23 cellular contexts compared by ENCODE assay signal in the genomic region with DNA sequence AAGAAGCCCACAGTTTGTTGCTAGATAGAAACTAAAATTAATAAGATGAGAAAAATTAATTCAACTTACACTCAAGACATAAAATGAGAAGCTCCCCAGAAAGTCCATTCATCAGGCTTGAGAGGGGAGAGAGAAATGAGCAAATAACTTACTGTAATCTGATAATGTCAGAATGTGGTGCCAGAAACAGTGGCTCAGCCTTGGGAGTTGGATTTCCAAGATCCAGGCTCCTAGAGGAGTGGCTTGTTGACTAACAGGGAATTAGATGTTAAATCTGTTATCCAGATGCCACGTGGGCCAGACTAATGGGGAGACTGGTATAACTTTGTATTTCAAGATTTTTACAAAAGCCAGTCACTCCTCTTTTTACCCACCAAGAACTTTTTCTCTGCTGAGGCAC.
"Had no signal": no experiment of that assay in that cellular context is flagged by ENCODE, and none has a peak within 500 bp of the region (broad histone marks: within the 10 kb centered on the region; RNA-seq: fewer than 3 reads in every experiment).

No MANE protein-coding gene starts in this region.

- H3K4me3 ChIP-seq: ascending aorta, body of pancreas had no signal

- H3K36me3 ChIP-seq: ascending aorta had no signal

- DNase-seq: activated B cell treated with CpG ODN at 0.5 μM for 24 hours; activated CD4-positive, alpha-beta T cell treated with anti-CD3 and anti-CD28 coated beads for 1 hour; activated CD4-positive, alpha-beta T cell treated with anti-CD3 and anti-CD28 coated beads, Interleukin-2, amount 50 U/mL, for 48 hours; activated CD8-positive, alpha-beta memory T cell treated with anti-CD3 and anti-CD28 coated beads, Interleukin-2, amount 10 ng/mL, durations not matched to agents 7 days and 5 days; activated effector memory CD4-positive, alpha-beta T cell treated with Interleukin-2 at 50 U/mL for 16 hours; activated naive CD4-positive, alpha-beta T cell; activated T-cell treated with anti-CD3 and anti-CD28 coated beads, Interleukin-2, amount 50 U/mL, for 24 hours; amniotic stem cell; body of pancreas; central memory CD4-positive, alpha-beta T cell; Karpas-422; MM.1S; NCI-H1105 treated with DMSO at 0.1 percent for 48 hours; NCI-H1436 treated with DMSO at 0.1 percent for 48 hours; NCI-H187; NCI-H2081; NCI-H446 treated with DMSO at 0.1 percent for 48 hours; NCI-H524 treated with DMSO at 0.1 percent for 48 hours; NCI-H748 treated with DMSO at 0.1 percent for 48 hours; SIG-M5; T-helper 17 cell; T-helper 9 cell had no signal

- H3K27ac ChIP-seq: ascending aorta, body of pancreas had no signal

- ATAC-seq: activated CD8-positive, alpha-beta memory T cell treated with anti-CD3 and anti-CD28 coated beads, Interleukin-2, amount 10 ng/mL, durations not matched to agents 7 days and 5 days; body of pancreas; T-helper 17 cell had no signal

- H3K4me1 ChIP-seq: ascending aorta, body of pancreas had no signal

- H3K27me3 ChIP-seq: ascending aorta, body of pancreas had no signal

- H3K9me3 ChIP-seq: ascending aorta, body of pancreas had no signal
